Comparison of ENCODE assay signal across 13 cellular contexts in the genomic region with DNA sequence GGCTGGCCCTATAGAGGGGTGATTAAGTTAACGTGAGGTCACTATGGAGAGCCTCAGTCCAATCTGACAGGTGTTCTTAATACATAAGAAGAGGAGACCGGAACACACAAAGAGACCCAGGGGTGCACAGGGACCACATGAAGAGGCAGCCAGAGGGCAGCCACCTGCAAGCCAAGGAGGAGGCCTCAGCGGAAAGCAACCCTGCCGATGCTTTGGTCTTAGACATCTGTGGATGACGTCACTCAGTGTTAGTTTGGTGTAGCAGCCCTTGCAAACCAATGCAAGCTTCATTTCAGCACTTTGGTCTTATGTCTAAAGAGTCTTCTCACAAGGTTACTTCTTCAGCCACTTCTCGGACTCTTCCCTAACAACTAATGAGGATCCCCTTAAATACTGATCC. TPM values are rescaled to one million over a fixed set of nuclear protein-coding genes. Genes with fewer than 3 reads are reported as not detected.
A peak's percentile ranks its signal among the peaks of the same experiment; 100 is the strongest.
DNase-seq lines count a peak whose midpoint lies in the region; ATAC-seq and TF ChIP-seq lines count a peak whose summit lies in the region.
"Had no signal": no experiment of that assay in that cellular context is flagged by ENCODE, and none has a peak within 500 bp of the region (broad histone marks: within the 10 kb centered on the region; RNA-seq: fewer than 3 reads in every experiment).

No MANE protein-coding gene starts in this region.

- H3K27me3 ChIP-seq in Caco-2 (replicated peaks; ENCODE audit: control insufficient read depth, insufficient read depth, low read length) = no peaks in the 10 kb centered on the region
- H3K27me3 ChIP-seq: cardiac muscle cell, esophagus squamous epithelium had no signal

- CTCF ChIA-PET in activated CD8-positive, alpha-beta T cell treated with anti-CD3 and anti-CD28 coated beads, Interleukin-2, amount 10 ng/mL, durations not matched to agents 7 days and 5 days (lab: Charles Lee) = no interaction called here
- CTCF ChIA-PET in Caco-2 (lab: Charles Lee) = no interaction called here

- no peak overlapping the region for H3K4me3 ChIP-seq in Caco-2 (ENCODE audit: low read depth, low read length)
- H3K4me3 ChIP-seq: cardiac muscle cell, esophagus squamous epithelium had no signal

- no peaks in the 10 kb centered on the region for H3K4me1 ChIP-seq in Caco-2
- H3K4me1 ChIP-seq: esophagus squamous epithelium had no signal

- H3K9me3 Mint-ChIP-seq in activated CD8-positive, alpha-beta T cell treated with anti-CD3 and anti-CD28 coated beads, Interleukin-2, amount 10 ng/mL, durations not matched to agents 7 days and 5 days (ENCODE audit: insufficient read depth) = no peaks in the 10 kb centered on the region
- no peaks in the 10 kb centered on the region for H3K9me3 Mint-ChIP-seq in Caco-2 (ENCODE audit: unreplicated experiment)
- H3K9me3 Mint-ChIP-seq: CD14-positive monocyte had no signal

- TF ChIP-seq CTCF in GM13976 (IDR thresholded peaks at IDR 0.05; ENCODE audit: borderline replicate concordance, control extremely low read depth, extremely low read depth, insufficient read depth, missing control alignments) = peak; percentile 49
- TF ChIP-seq CTCF in Caco-2 (IDR thresholded peaks at IDR 0.05; ENCODE audit: insufficient read depth in 1 of 2, low read depth in 1 of 2, low read length in 1 of 2, severe bottlenecking in 1 of 2, unreplicated experiment in 1 of 2) = no peak

- POLR2A ChIA-PET in activated CD8-positive, alpha-beta T cell treated with anti-CD3 and anti-CD28 coated beads, Interleukin-2, amount 10 ng/mL, durations not matched to agents 7 days and 5 days (lab: Charles Lee) = no interaction called here
- POLR2A ChIA-PET in Caco-2 (lab: Charles Lee) = no interaction called here

- BruUV-seq in Caco-2 (replicated peaks; lab: Mats Ljungman, UMichigan) = no TSS peak

- in situ Hi-C loops in GM13976 (cut with MboI; ENCODE audit: low sequenced_read_pairs, unreplicated experiment) = no loop called here

- H3K36me3 Mint-ChIP-seq in activated CD8-positive, alpha-beta T cell treated with anti-CD3 and anti-CD28 coated beads, Interleukin-2, amount 10 ng/mL, durations not matched to agents 7 days and 5 days (ENCODE audit: low read depth) = no peaks in the 10 kb centered on the region
- H3K36me3 Mint-ChIP-seq in Caco-2 (ENCODE audit: insufficient read depth, unreplicated experiment) = peaks cover 8% of the 10 kb centered on the region
- H3K36me3 Mint-ChIP-seq: CD14-positive monocyte had no signal

- H3K27ac Mint-ChIP-seq in activated CD8-positive, alpha-beta T cell treated with anti-CD3 and anti-CD28 coated beads, Interleukin-2, amount 10 ng/mL, durations not matched to agents 7 days and 5 days = no peak overlapping the region
- no peak overlapping the region for H3K27ac Mint-ChIP-seq in Caco-2 (ENCODE audit: unreplicated experiment)
- H3K27ac Mint-ChIP-seq: CD14-positive monocyte had no signal

- peaks cover 12% of the 10 kb centered on the region for H3K27me3 Mint-ChIP-seq in activated CD8-positive, alpha-beta T cell treated with anti-CD3 and anti-CD28 coated beads, Interleukin-2, amount 10 ng/mL, durations not matched to agents 7 days and 5 days (ENCODE audit: low read depth)
- H3K27me3 Mint-ChIP-seq in Caco-2 (ENCODE audit: insufficient read depth, unreplicated experiment) = peaks cover 5% of the 10 kb centered on the region

- H3K36me3 ChIP-seq in Caco-2 (ENCODE audit: control insufficient read depth, insufficient read depth, low read length) = no peaks in the 10 kb centered on the region
- H3K36me3 ChIP-seq: cardiac muscle cell, esophagus squamous epithelium had no signal

- DNase-seq in GM13976 (ENCODE audit: low spot score) = peak; percentile 77
- DNase-seq in activated CD8-positive, alpha-beta T cell treated with anti-CD3 and anti-CD28 coated beads, Interleukin-2, amount 10 ng/mL, durations not matched to agents 7 days and 5 days = no peak
- DNase-seq in retina = no peak
- no peak for DNase-seq in amygdala (lab: John Stamatoyannopoulos, UW)
- DNase-seq in stimulated activated naive CD4-positive, alpha-beta T cell (lab: John Stamatoyannopoulos, UW) = no peak
- DNase-seq in Caco-2 = no peak
- DNase-seq: esophagus squamous epithelium; NCI-H1436; stimulated activated CD4-positive, alpha-beta T cell treated with anti-CD3 and anti-CD28 coated beads, Interleukin-4, amount 100 ng/mL, for 1 hour had no signal

- H3K4me1 Mint-ChIP-seq in activated CD8-positive, alpha-beta T cell treated with anti-CD3 and anti-CD28 coated beads, Interleukin-2, amount 10 ng/mL, durations not matched to agents 7 days and 5 days (ENCODE audit: low read depth) = peaks cover 4% of the 10 kb centered on the region
- no peaks in the 10 kb centered on the region for H3K4me1 Mint-ChIP-seq in Caco-2 (ENCODE audit: low read depth, unreplicated experiment)

- no peak overlapping the region for H3K4me3 Mint-ChIP-seq in activated CD8-positive, alpha-beta T cell treated with anti-CD3 and anti-CD28 coated beads, Interleukin-2, amount 10 ng/mL, durations not matched to agents 7 days and 5 days
- H3K4me3 Mint-ChIP-seq in Caco-2 (ENCODE audit: unreplicated experiment) = no peak overlapping the region
- H3K4me3 Mint-ChIP-seq: CD14-positive monocyte had no signal

- intact Hi-C loops in Caco-2 (cut with micrococcal nuclease; ENCODE audit: unreplicated experiment) = no loop called here

- H3K9me3 ChIP-seq in Caco-2 = no peaks in the 10 kb centered on the region
- H3K9me3 ChIP-seq: esophagus squamous epithelium had no signal

- ATAC-seq in GM19438 (IDR thresholded peaks at IDR 0.05; ENCODE audit: low read depth, unreplicated experiment) = peak; percentile 25
- ATAC-seq in HG03064 (IDR thresholded peaks at IDR 0.05; ENCODE audit: low read depth, unreplicated experiment) = peak; percentile 36
- ATAC-seq in activated CD8-positive, alpha-beta T cell treated with anti-CD3 and anti-CD28 coated beads, Interleukin-2, amount 10 ng/mL, durations not matched to agents 7 days and 5 days = peak; percentile 30

RNA-seq across cellular contexts. Expression of a gene that starts 47.6 kb away (rescaled TPM):
- total RNA-seq in activated CD8-positive, alpha-beta T cell treated with anti-CD3 and anti-CD28 coated beads, Interleukin-2, amount 10 ng/mL, durations not matched to agents 7 days and 5 days = 10 to 100 TPM; 57.8 to 62.3 TPM
- total RNA-seq in Caco-2 (2022) = 76.9 and 82.5 TPM in 2 replicates
